31 cellular contexts compared by ENCODE assay signal in the genomic region with DNA sequence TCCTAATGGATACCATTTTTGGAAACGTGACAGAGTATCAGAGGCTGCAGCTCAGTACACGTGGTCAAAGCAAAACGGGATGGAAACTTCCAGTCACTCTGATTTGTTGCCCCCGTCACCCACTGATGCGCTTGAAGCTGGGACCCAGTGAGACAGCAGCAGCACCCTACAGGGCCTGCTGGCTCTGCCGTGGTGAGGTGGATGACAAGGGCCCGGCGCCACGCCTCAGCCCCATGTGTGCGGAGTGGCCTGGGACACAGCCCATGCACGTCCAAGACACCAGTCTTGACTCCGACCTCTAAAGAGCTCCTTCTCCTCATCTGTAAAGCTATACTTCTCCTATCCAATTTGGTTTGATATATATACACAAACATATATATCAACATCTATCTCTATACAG. TPM values are rescaled to one million over a fixed set of nuclear protein-coding genes. Genes with fewer than 3 reads are reported as not detected.
"Had no signal": no experiment of that assay in that cellular context is flagged by ENCODE, and none has a peak within 500 bp of the region (broad histone marks: within the 10 kb centered on the region; RNA-seq: fewer than 3 reads in every experiment).

No MANE protein-coding gene starts in this region.

- H3K9me3 ChIP-seq: SJSA1 had no signal

- H3K4me1 Mint-ChIP-seq: activated CD8-positive, alpha-beta memory T cell treated with anti-CD3 and anti-CD28 coated beads, Interleukin-2, amount 10 ng/mL, durations not matched to agents 7 days and 5 days; brain had no signal

- H3K27me3 ChIP-seq: cardiac muscle cell, SJSA1 had no signal

- H3K4me3 Mint-ChIP-seq: activated CD8-positive, alpha-beta memory T cell treated with anti-CD3 and anti-CD28 coated beads, Interleukin-2, amount 10 ng/mL, durations not matched to agents 7 days and 5 days; activated naive CD4-positive, alpha-beta T cell treated with anti-CD3 and anti-CD28 coated beads for 36 hours; activated naive CD8-positive, alpha-beta T cell; activated T-helper 17 cell treated with anti-CD3 and anti-CD28 coated beads, Interleukin-2, amount 50 U/mL, for 72 hours; brain had no signal

- H3K4me3 ChIP-seq: cardiac muscle cell, SJSA1 had no signal

- DNase-seq: activated CD4-positive, alpha-beta T cell treated with anti-CD3 and anti-CD28 coated beads for 48 hours; activated CD4-positive, alpha-beta T cell treated with anti-CD3 and anti-CD28 coated beads, Interleukin-2, amount 50 U/mL, for 48 hours; activated CD4-positive, CD25-positive, alpha-beta regulatory T cell treated with anti-CD3 and anti-CD28 coated beads, Interleukin-2, amount 50 U/mL, for 72 hours; activated CD8-positive, alpha-beta memory T cell treated with anti-CD3 and anti-CD28 coated beads, Interleukin-2, amount 10 ng/mL, durations not matched to agents 7 days and 5 days; activated gamma-delta T cell; activated naive CD4-positive, alpha-beta T cell treated with anti-CD3 and anti-CD28 coated beads for 36 hours; activated T-cell treated with anti-CD3 and anti-CD28 coated beads for 4 hours; activated T-cell treated with anti-CD3 and anti-CD28 coated beads, Interleukin-2, amount 50 U/mL, for 48 hours; amygdala; cerebellar nuclear complex; MM.1S; NCI-H1105; NCI-H1436; NCI-H1694 treated with DMSO at 0.1 percent for 48 hours; NCI-H2029 treated with DMSO at 0.1 percent for 48 hours; NCI-H510A treated with DMSO at 0.1 percent for 48 hours; NCI-H69; NK-92 treated with Interleukin-12 subunit alpha and Interleukin-12 subunit beta, amount 100 ng/mL, for 24 hours; OCI-M1; Right ventricle myocardium superior; RPMI8226; SW 1271 had no signal

- H3K36me3 ChIP-seq: cardiac muscle cell, SJSA1 had no signal

- H3K27ac Mint-ChIP-seq: activated CD8-positive, alpha-beta memory T cell treated with anti-CD3 and anti-CD28 coated beads, Interleukin-2, amount 10 ng/mL, durations not matched to agents 7 days and 5 days; activated naive CD4-positive, alpha-beta T cell treated with anti-CD3 and anti-CD28 coated beads for 36 hours; activated naive CD8-positive, alpha-beta T cell; activated T-helper 17 cell treated with anti-CD3 and anti-CD28 coated beads, Interleukin-2, amount 50 U/mL, for 72 hours; brain had no signal

- H3K4me1 ChIP-seq: SJSA1 had no signal

- H3K27me3 Mint-ChIP-seq: activated T-helper 17 cell treated with anti-CD3 and anti-CD28 coated beads, Interleukin-2, amount 50 U/mL, for 72 hours; brain had no signal

- H3K27ac ChIP-seq: cardiac muscle cell, SJSA1 had no signal

- ATAC-seq: activated CD8-positive, alpha-beta memory T cell treated with anti-CD3 and anti-CD28 coated beads, Interleukin-2, amount 10 ng/mL, durations not matched to agents 7 days and 5 days; activated T-helper 17 cell treated with anti-CD3 and anti-CD28 coated beads, Interleukin-2, amount 50 U/mL, for 72 hours; Panc1; SK-N-SH treated with all-trans-retinoic acid at 6 μM for 48 hours had no signal

- H3K36me3 Mint-ChIP-seq: activated CD8-positive, alpha-beta memory T cell treated with anti-CD3 and anti-CD28 coated beads, Interleukin-2, amount 10 ng/mL, durations not matched to agents 7 days and 5 days had no signal

RNA-seq across cellular contexts. Expression of gene CLEC2L, which starts 39.0 kb away (rescaled TPM):
- total RNA-seq: activated CD8-positive, alpha-beta memory T cell treated with anti-CD3 and anti-CD28 coated beads, Interleukin-2, amount 10 ng/mL, durations not matched to agents 7 days and 5 days; activated naive CD4-positive, alpha-beta T cell treated with anti-CD3 and anti-CD28 coated beads for 36 hours; activated T-helper 17 cell treated with anti-CD3 and anti-CD28 coated beads, Interleukin-2, amount 50 U/mL, for 72 hours; astrocyte; SJSA1; T-helper 1 cell treated with Interleukin-12 subunit alpha and Interleukin-12 subunit beta and Interleukin-4 antibody, amounts not matched to agents 30 ng/mL and 1 ng/mL, for 36 hours had no signal
